In genomic region chr15:84985158-84985557, GRCh38 we compare ENCODE assay signal across 1 cellular context.
TF ChIP-seq lines count a peak whose summit lies in the region.

No MANE protein-coding gene starts in this region.

TF ChIP-seq in HepG2, 621 proteins besides CTCF, POLR2A, EP300 and RAD21:
- TF ChIP-seq THAP11 (CRISPR knock-in tag; IDR thresholded peaks at IDR 0.05) (no peak), ZNF614 (CRISPR knock-in tag; IDR thresholded peaks at IDR 0.05; ENCODE audit: borderline replicate concordance) (no peak), MEF2D (CRISPR knock-in tag; IDR thresholded peaks at IDR 0.05) (no peak), KDM6A (CRISPR knock-in tag; IDR thresholded peaks at IDR 0.05; ENCODE audit: low read depth) (no peak)
